8 cellular contexts compared by ENCODE assay signal in genomic region chr1:86018311-86018923, GRCh38.
DNase-seq lines count a peak whose midpoint lies in the region; ATAC-seq and TF ChIP-seq lines count a peak whose summit lies in the region.

No MANE protein-coding gene starts in this region.

- H3F3A ChIP-seq in PC-3 (ENCODE audit: low read length, unreplicated experiment): no peaks in the 10 kb centered on the region

- H4K8ac ChIP-seq in trophoblast cell (ENCODE audit: low read depth, low read length): no peak overlapping the region

- no peaks in the 10 kb centered on the region for H3K36me3 Mint-ChIP-seq in Calu3 (ENCODE audit: insufficient read depth, unreplicated experiment)

- no peak overlapping the region for H3K9ac ChIP-seq in PC-3 (ENCODE audit: low read length)
- H3K9ac ChIP-seq in trophoblast cell (ENCODE audit: low read length): no peak overlapping the region

- no peaks in the 10 kb centered on the region for H3K4me1 Mint-ChIP-seq in Calu3 (ENCODE audit: low read depth, unreplicated experiment)

- H2BK12ac ChIP-seq in trophoblast cell (ENCODE audit: low read length): no peak overlapping the region

- no peaks in the 10 kb centered on the region for H3K79me1 ChIP-seq in trophoblast cell (ENCODE audit: low read length)

- H3K9me3 Mint-ChIP-seq in Calu3 (ENCODE audit: low read depth, unreplicated experiment): no peaks in the 10 kb centered on the region

- no peak overlapping the region for H3K18ac ChIP-seq in trophoblast cell (ENCODE audit: low read length)

- TF ChIP-seq CTCF in Calu3 (IDR thresholded peaks at IDR 0.05; ENCODE audit: unreplicated experiment) (peak; percentile 64), PC-3 (conservative IDR thresholded peaks at IDR 0.05; ENCODE audit: low read depth, low read length) (peak; percentile 90), epithelial cell of esophagus (IDR thresholded peaks at IDR 0.05; ENCODE audit: insufficient read depth, low read depth, low read length, missing control alignments) (peak; percentile 87)

- H3K36me3 ChIP-seq in PC-3 (ENCODE audit: low read depth, low read length) (no peaks in the 10 kb centered on the region), trophoblast cell (ENCODE audit: control insufficient read depth in 1 of 2, insufficient read depth in 2 of 2, low read length in 2 of 2) (no peaks in the 10 kb centered on the region)

- H3K4me1 ChIP-seq in PC-3 (ENCODE audit: insufficient read depth, low read length): no peaks in the 10 kb centered on the region
- no peaks in the 10 kb centered on the region for H3K4me1 ChIP-seq in trophoblast cell (ENCODE audit: control insufficient read depth in 1 of 2, insufficient read depth in 2 of 2, low read length in 2 of 2)

- CTCF ChIA-PET in Calu3 (lab: Charles Lee): interaction anchor here (0.5 to 1.0 kb wide), 2 partner anchors 310 to 560 kb away, joined by 3 to 5 read pairs; partner anchors contain the start of gene ZNHIT6
- CTCF ChIA-PET in PC-3 (lab: Charles Lee): interaction anchor here (0.5 to 0.6 kb wide), 5 partner anchors 134 to 740 kb away, joined by 3 read pairs; no protein-coding TSS in a partner anchor

- no peak overlapping the region for H3K27ac ChIP-seq in PC-3 (ENCODE audit: low read length)
- H3K27ac ChIP-seq in trophoblast cell (ENCODE audit: low read depth, low read length): no peak overlapping the region

- no peak overlapping the region for H3K14ac ChIP-seq in trophoblast cell (ENCODE audit: low read length)

- H3K79me2 ChIP-seq in PC-3 (ENCODE audit: low read length) (no peaks in the 10 kb centered on the region), trophoblast cell (ENCODE audit: control insufficient read depth, insufficient read depth, low read length, poor library complexity) (no peaks in the 10 kb centered on the region)

- no peaks in the 10 kb centered on the region for H4K20me1 ChIP-seq in PC-3 (ENCODE audit: low read length)

- H3K9me3 ChIP-seq in PC-3 (ENCODE audit: low read length): no peaks in the 10 kb centered on the region
- H3K9me3 ChIP-seq in trophoblast cell (ENCODE audit: insufficient read depth, low read depth, low read length): no peaks in the 10 kb centered on the region

- H2AK5ac ChIP-seq in trophoblast cell (ENCODE audit: low read length): no peak overlapping the region

- H4K12ac ChIP-seq in trophoblast cell (ENCODE audit: low read depth, low read length): no peak overlapping the region

- WGBS in trophoblast cell (ENCODE audit: extremely low coverage, insufficient coverage, insufficient read length): no CpG with 5 or more reads among the region's 2 CpGs

- H2AFZ ChIP-seq in PC-3 (ENCODE audit: low read length): no peak overlapping the region
- H2AFZ ChIP-seq in trophoblast cell (ENCODE audit: insufficient read depth, low read length, poor library complexity): no peak overlapping the region

- POLR2A ChIA-PET in PC-3 (lab: Charles Lee; ENCODE audit: unreplicated experiment): interaction anchor here (0.5 to 0.7 kb wide), 3 partner anchors 314 to 523 kb away, joined by 4 to 9 read pairs (median 4); no protein-coding TSS in a partner anchor

- ATAC-seq in GM18858 (IDR thresholded peaks at IDR 0.05; ENCODE audit: unreplicated experiment) (peak; percentile 27), HG03342 (IDR thresholded peaks at IDR 0.05; ENCODE audit: unreplicated experiment) (peak; percentile 82), PC-3 (peak; percentile 57), HG03045 (IDR thresholded peaks at IDR 0.05; ENCODE audit: unreplicated experiment) (no peak), left cardiac atrium (no peak)

- H2BK5ac ChIP-seq in trophoblast cell (ENCODE audit: low read depth, low read length, poor library complexity): no peak overlapping the region

- H3K27me3 ChIP-seq in PC-3 (ENCODE audit: low read length): peaks cover 10% of the 10 kb centered on the region
- H3K27me3 ChIP-seq in trophoblast cell (ENCODE audit: insufficient read depth, low read length): no peaks in the 10 kb centered on the region

- no peak overlapping the region for H2BK120ac ChIP-seq in trophoblast cell (ENCODE audit: insufficient read depth, low read length, poor library complexity)

- H3K4me2 ChIP-seq in PC-3 (ENCODE audit: low read length) (no peak overlapping the region), trophoblast cell (ENCODE audit: low read length) (no peak overlapping the region)

- H3K27me3 Mint-ChIP-seq in Calu3 (ENCODE audit: unreplicated experiment): no peaks in the 10 kb centered on the region

- DNase-seq in Calu3 (peak; percentile 35), PC-3 (peak; percentile 68), epithelial cell of esophagus (ENCODE audit: low read depth) (peak; percentile 29), trophoblast cell (peak; percentile 14 to 69), left cardiac atrium (no peak)

- H4K91ac ChIP-seq in trophoblast cell (ENCODE audit: low read depth, low read length): no peak overlapping the region

- no peak overlapping the region for H3K23ac ChIP-seq in trophoblast cell (ENCODE audit: low read length)

- H3K4me3 Mint-ChIP-seq in Calu3 (ENCODE audit: low read depth, unreplicated experiment): no peak overlapping the region

- no peak overlapping the region for H3K27ac Mint-ChIP-seq in Calu3 (ENCODE audit: unreplicated experiment)

- H3K9me2 ChIP-seq in PC-3 (replicated peaks; ENCODE audit: low read length): no peaks in the 10 kb centered on the region

- intact Hi-C loops in Calu3 (cut with micrococcal nuclease; ENCODE audit: unreplicated experiment) (loop anchor here (2.0 to 5.0 kb wide), 3 partner anchors 124 to 711 kb away; partner anchors contain the start of gene ZNHIT6), PC-3 (cut with micrococcal nuclease) (loop anchor here (1.0 kb wide), 1 partner anchor 124 kb away; no protein-coding TSS in a partner anchor), left cardiac atrium (cut with DNase I) (loop anchor here in 1 of 2 donors (10.0 kb wide), 1 partner anchor 714 kb away; no protein-coding TSS in a partner anchor)

- no peak overlapping the region for H3K4me3 ChIP-seq in PC-3 (ENCODE audit: low read length)
- H3K4me3 ChIP-seq in epithelial cell of esophagus (ENCODE audit: low read length): no peak overlapping the region
- no peak overlapping the region for H3K4me3 ChIP-seq in trophoblast cell (ENCODE audit: low read depth, low read length)

- BruUV-seq in Calu3 (replicated peaks; lab: Mats Ljungman, UMichigan) (no TSS peak), PC-3 (replicated peaks; lab: Mats Ljungman, UMichigan) (no TSS peak)

- no peak overlapping the region for H3K4ac ChIP-seq in trophoblast cell (ENCODE audit: low read depth, low read length)

Comparison
In these comparisons a context has a peak if more than half of its experiments do, and no peak if none do; other contexts are left out.
1. ATAC-seq: peak in GM18858 (single experiment), HG03342 (single experiment) and PC-3 (single experiment); none in HG03045 (single experiment) and left cardiac atrium (0 of 2).
2. Peak in every context shown above with its lines, with median percentiles within 50 percentile points of each other: CTCF ChIP-seq.